In the genomic region with DNA sequence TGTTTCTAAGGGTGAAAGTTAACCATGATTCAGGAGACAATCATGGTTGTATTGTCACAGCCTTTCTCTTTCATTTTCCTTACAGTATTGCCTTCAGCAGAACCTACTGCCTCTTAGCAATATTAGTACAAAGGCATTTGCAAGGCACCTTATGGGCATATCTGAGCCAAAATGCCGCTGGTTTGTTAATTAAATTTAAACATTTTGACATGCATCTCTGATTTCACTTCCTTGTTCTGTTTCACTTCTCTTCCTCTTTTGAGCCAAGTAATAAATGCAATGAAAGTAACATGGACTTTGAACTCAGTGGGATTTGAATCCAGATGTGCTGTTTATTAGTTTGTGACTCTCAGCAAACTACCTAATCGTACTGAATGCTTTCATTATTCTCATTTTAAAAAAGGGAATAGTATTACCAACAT, we compare ENCODE assay signal across 10 cellular contexts.
DNase-seq lines count a peak whose midpoint lies in the region; ATAC-seq lines count a peak whose summit lies in the region.
"Had no signal": no experiment of that assay in that cellular context is flagged by ENCODE, and none has a peak within 500 bp of the region (broad histone marks: within the 10 kb centered on the region; RNA-seq: fewer than 3 reads in every experiment).

No MANE protein-coding gene starts in this region.

- H3K27me3 Mint-ChIP-seq in naive B cell, result no peaks in the 10 kb centered on the region

- DNase-seq in LoVo (ENCODE audit: low spot score), result peak; percentile 52
- DNase-seq in naive B cell, result peak; percentile 53
- DNase-seq in putamen (ENCODE audit: low spot score), result no peak
- no peak for DNase-seq in COR-L47 (lab: John Stamatoyannopoulos, UW)
- DNase-seq in stimulated activated CD4-positive, alpha-beta T cell treated with anti-CD3 and anti-CD28 coated beads, Interleukin-4, amount 100 ng/mL, for 1 hour, result no peak
- no peak for DNase-seq in NCI-H1436 (lab: John Stamatoyannopoulos, UW)
- DNase-seq: right cardiac atrium had no signal

- peak overlapping the region in 5 of 6 donors; percentile 8 to 61 (median 18) for H3K27ac Mint-ChIP-seq in naive B cell
- H3K27ac Mint-ChIP-seq: WTC11 had no signal

- peaks cover 30 to 47% (median 38%) of the 10 kb centered on the region in 3 donors for H3K4me1 Mint-ChIP-seq in naive B cell

- peaks cover 0 to 3% (median 0%) of the 10 kb centered on the region in 7 donors for H3K9me3 Mint-ChIP-seq in naive B cell

- ATAC-seq in GM19023 (IDR thresholded peaks at IDR 0.05; ENCODE audit: unreplicated experiment) (peak; percentile 82), HG02798 (IDR thresholded peaks at IDR 0.05; ENCODE audit: poor library complexity, unreplicated experiment) (peak; percentile 87), naive B cell (ENCODE audit: low read depth in 2 of 2) (peak; percentile 87 to 89)
- ATAC-seq: right cardiac atrium, WTC11 had no signal

- H3K36me3 Mint-ChIP-seq in naive B cell, result no peaks in the 10 kb centered on the region
- H3K36me3 Mint-ChIP-seq: WTC11 had no signal

- H3K4me3 Mint-ChIP-seq in naive B cell, result peak overlapping the region in 4 of 8 donors; percentile 1 to 76 (median 45)
- H3K4me3 Mint-ChIP-seq: WTC11 had no signal

Comparison
In these comparisons a context has a peak if more than half of its experiments do, and no peak if none do; other contexts are left out.
1. DNase-seq: peak in LoVo (single experiment) and naive B cell (single experiment); none in putamen (single experiment), COR-L47 (single experiment), stimulated activated CD4-positive, alpha-beta T cell treated with anti-CD3 and anti-CD28 coated beads, Interleukin-4, amount 100 ng/mL, for 1 hour (single experiment) and NCI-H1436 (single experiment).
2. Peak in every context shown above with its lines, with median percentiles within 50 percentile points of each other: ATAC-seq.